Comparison of ENCODE assay signal across 11 cellular contexts in the genomic region with DNA sequence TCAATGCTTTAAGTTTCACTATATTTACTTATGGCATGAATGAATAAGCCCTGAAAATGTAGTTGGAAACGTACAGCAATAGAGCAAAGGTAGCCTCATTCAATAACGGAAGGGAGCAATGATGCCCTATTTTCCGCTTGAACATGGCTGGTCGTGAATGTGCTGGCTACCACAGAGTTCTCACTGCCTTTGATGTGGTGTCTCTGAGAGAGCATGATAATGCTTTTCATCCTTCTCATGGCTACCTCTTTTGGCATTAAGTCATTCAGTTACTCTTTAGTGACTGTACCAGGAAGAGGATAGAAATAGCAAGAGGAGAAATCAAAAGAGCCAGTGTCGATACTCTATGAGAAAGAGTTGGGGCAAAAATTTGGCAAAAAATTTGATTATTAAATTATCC.
DNase-seq lines count a peak whose midpoint lies in the region; ATAC-seq and TF ChIP-seq lines count a peak whose summit lies in the region.
"Had no signal": no experiment of that assay in that cellular context is flagged by ENCODE, and none has a peak within 500 bp of the region (broad histone marks: within the 10 kb centered on the region; RNA-seq: fewer than 3 reads in every experiment).

No MANE protein-coding gene starts in this region.

- H3K27me3 ChIP-seq in A673 (replicated peaks; ENCODE audit: insufficient read depth, low read depth, low read length, poor library complexity), result no peaks in the 10 kb centered on the region

- CTCF ChIA-PET in A673 (lab: Charles Lee), result no interaction called here

- POLR2A ChIA-PET in A673 (lab: Charles Lee; ENCODE audit: low non-redundant PET), result no interaction called here

- peak; percentile 54 for DNase-seq in stimulated activated CD4-positive, alpha-beta T cell treated with anti-CD3 and anti-CD28 coated beads, Interleukin-15, amount 100 ng/mL, for 24 hours
- DNase-seq in stimulated activated CD4-positive, alpha-beta T cell treated with anti-CD3 and anti-CD28 coated beads, Interleukin-4, amount 100 ng/mL, for 1 hour, result no peak
- DNase-seq in T-helper 22 cell (ENCODE audit: low read depth) (peak; percentile 39), A673 (ENCODE audit: low spot score) (no peak), lower leg skin (ENCODE audit: low spot score in 2 of 2) (no peak)
- DNase-seq in central memory CD8-positive, alpha-beta T cell (ENCODE audit: low spot score in 2 of 2), result no peak
- DNase-seq: MV-4-11 had no signal

- H3K27ac ChIP-seq in A673 (ENCODE audit: low read depth, low read length, poor library complexity, severe bottlenecking), result no peak overlapping the region
- H3K27ac ChIP-seq: parathyroid adenoma had no signal

- H3K9me3 Mint-ChIP-seq in central memory CD8-positive, alpha-beta T cell, result no peaks in the 10 kb centered on the region
- H3K9me3 Mint-ChIP-seq in stimulated activated naive CD8-positive, alpha-beta T cell treated with anti-CD3 and anti-CD28 coated beads, Interleukin-15, Interleukin-2, amounts not matched to agents 100 ng/mL and 50 ng/mL, for 24 hours, result no peaks in the 10 kb centered on the region

- H3K27me3 Mint-ChIP-seq in central memory CD8-positive, alpha-beta T cell, result no peaks in the 10 kb centered on the region
- no peaks in the 10 kb centered on the region for H3K27me3 Mint-ChIP-seq in stimulated activated naive CD8-positive, alpha-beta T cell treated with anti-CD3 and anti-CD28 coated beads, Interleukin-15, Interleukin-2, amounts not matched to agents 100 ng/mL and 50 ng/mL, for 24 hours

- no peaks in the 10 kb centered on the region for H3K9me3 ChIP-seq in A673 (ENCODE audit: low read depth, low read length, poor library complexity, severe bottlenecking)

- TF ChIP-seq CTCF in A673 (conservative IDR thresholded peaks at IDR 0.05; ENCODE audit: low read depth, low read length) (no peak), lower leg skin (IDR thresholded peaks at IDR 0.05) (no peak)

- ATAC-seq in central memory CD8-positive, alpha-beta T cell (replicated peaks; ENCODE audit: extremely low read depth, poor library complexity, severe bottlenecking), result peak; percentile 77
- ATAC-seq in GM18505 (IDR thresholded peaks at IDR 0.05; ENCODE audit: unreplicated experiment), result no peak
- ATAC-seq: SK-N-SH treated with all-trans-retinoic acid at 6 μM for 48 hours had no signal

- peak overlapping the region; percentile 54 for H3K27ac Mint-ChIP-seq in central memory CD8-positive, alpha-beta T cell (ENCODE audit: low read depth)
- H3K27ac Mint-ChIP-seq in stimulated activated naive CD8-positive, alpha-beta T cell treated with anti-CD3 and anti-CD28 coated beads, Interleukin-15, Interleukin-2, amounts not matched to agents 100 ng/mL and 50 ng/mL, for 24 hours, result peak overlapping the region; percentile 94

- H3K36me3 Mint-ChIP-seq in central memory CD8-positive, alpha-beta T cell (ENCODE audit: insufficient read depth), result peaks cover 8% of the 10 kb centered on the region
- H3K36me3 Mint-ChIP-seq in stimulated activated naive CD8-positive, alpha-beta T cell treated with anti-CD3 and anti-CD28 coated beads, Interleukin-15, Interleukin-2, amounts not matched to agents 100 ng/mL and 50 ng/mL, for 24 hours (ENCODE audit: low read depth), result peaks cover 19% of the 10 kb centered on the region

- intact Hi-C loops in A673 (cut with micrococcal nuclease; ENCODE audit: unreplicated experiment) (loop anchor here (5.0 to 10.0 kb wide), 2 partner anchors 283 to 695 kb away; no protein-coding TSS in a partner anchor), lower leg skin (cut with DNase I; ENCODE audit: low total_unique reads) (no loop called here)

- no TSS peak for BruUV-seq in A673 (replicated peaks; lab: Mats Ljungman, UMichigan)

- no peak for TF ChIP-seq POLR2A in GM18505 (IDR thresholded peaks at IDR 0.05; ENCODE audit: borderline replicate concordance, extremely low read depth, insufficient read depth, insufficient read length)
- TF ChIP-seq POLR2A in lower leg skin (IDR thresholded peaks at IDR 0.05), result no peak

- H3K4me3 ChIP-seq in A673 (ENCODE audit: low read depth, low read length, poor library complexity, severe bottlenecking) (no peak overlapping the region), lower leg skin (ENCODE audit: low read depth, poor library complexity, severe bottlenecking) (no peak overlapping the region)

- H3K4me3 Mint-ChIP-seq in central memory CD8-positive, alpha-beta T cell, result peak overlapping the region; percentile 15
- peak overlapping the region; percentile 38 for H3K4me3 Mint-ChIP-seq in stimulated activated naive CD8-positive, alpha-beta T cell treated with anti-CD3 and anti-CD28 coated beads, Interleukin-15, Interleukin-2, amounts not matched to agents 100 ng/mL and 50 ng/mL, for 24 hours

- peaks cover 44% of the 10 kb centered on the region for H3K4me1 ChIP-seq in A673 (ENCODE audit: insufficient read depth, low read length, poor library complexity, severe bottlenecking)
- H3K4me1 ChIP-seq: parathyroid adenoma had no signal

- WGBS in lower leg skin, 2 donors, result 95 to 96% methylated on average over 5 of the region's 5 CpGs

- no peaks in the 10 kb centered on the region for H3K36me3 ChIP-seq in A673 (ENCODE audit: insufficient read depth, low read length, poor library complexity, severe bottlenecking)

- H3K4me1 Mint-ChIP-seq in central memory CD8-positive, alpha-beta T cell, result peaks cover 42% of the 10 kb centered on the region
- peaks cover 32% of the 10 kb centered on the region for H3K4me1 Mint-ChIP-seq in stimulated activated naive CD8-positive, alpha-beta T cell treated with anti-CD3 and anti-CD28 coated beads, Interleukin-15, Interleukin-2, amounts not matched to agents 100 ng/mL and 50 ng/mL, for 24 hours (ENCODE audit: low read depth)

Comparison
In these comparisons a context has a peak if more than half of its experiments do, and no peak if none do; other contexts are left out.
1. DNase-seq: peak in stimulated activated CD4-positive, alpha-beta T cell treated with anti-CD3 and anti-CD28 coated beads, Interleukin-15, amount 100 ng/mL, for 24 hours (single experiment) and T-helper 22 cell (single experiment); none in stimulated activated CD4-positive, alpha-beta T cell treated with anti-CD3 and anti-CD28 coated beads, Interleukin-4, amount 100 ng/mL, for 1 hour (single experiment), central memory CD8-positive, alpha-beta T cell (0 of 2), A673 (single experiment) and lower leg skin (0 of 2).